In genomic region chr10:72140174-72140573, GRCh38 we compare ENCODE assay signal across 23 cellular contexts. TPM values are rescaled to one million over a fixed set of nuclear protein-coding genes. Genes with fewer than 3 reads are reported as not detected.
DNase-seq lines count a peak whose midpoint lies in the region; ATAC-seq, FAIRE-seq and TF ChIP-seq lines count a peak whose summit lies in the region.
"Had no signal": no experiment of that assay in that cellular context is flagged by ENCODE, and none has a peak within 500 bp of the region (broad histone marks: within the 10 kb centered on the region; RNA-seq: fewer than 3 reads in every experiment).

No MANE protein-coding gene starts in this region.

- H4K20me1 ChIP-seq in HepG2 (ENCODE audit: insufficient read depth, low read length): no peaks in the 10 kb centered on the region

- H3K79me2 ChIP-seq in HepG2 (ENCODE audit: insufficient read depth, low read length): no peaks in the 10 kb centered on the region

- no peak for TF ChIP-seq CTCF in HepG2 (CRISPR knock-in tag; IDR thresholded peaks at IDR 0.05)
- no peak for TF ChIP-seq CTCF in right lobe of liver (IDR thresholded peaks at IDR 0.05)
- TF ChIP-seq CTCF in brain (conservative IDR thresholded peaks at IDR 0.05): no peak
- no peak for TF ChIP-seq CTCF in heart left ventricle (IDR thresholded peaks at IDR 0.05)

- peaks cover 33% of the 10 kb centered on the region for H3K4me1 Mint-ChIP-seq in brain

- no peak for TF ChIP-seq EP300 in HepG2 (IDR thresholded peaks at IDR 0.05; ENCODE audit: low read depth in 2 of 2, low read length in 2 of 2)
- no peak for TF ChIP-seq EP300 in HepG2 (CRISPR knock-in tag; IDR thresholded peaks at IDR 0.05; ENCODE audit: borderline replicate concordance)

- in situ Hi-C loops in HepG2 (cut with HindIII; ENCODE audit: extremely low pct_ligation_motif_present, low pct_unique_long_range_greater_than_20kb): no loop called here

- H3K27me3 ChIP-seq in HepG2 (ENCODE audit: control insufficient read depth in 1 of 2, insufficient read depth in 2 of 2, low read length in 2 of 2): no peaks in the 10 kb centered on the region
- no peaks in the 10 kb centered on the region for H3K27me3 ChIP-seq in right lobe of liver
- H3K27me3 ChIP-seq in HUES64 (ENCODE audit: insufficient read depth, low read length): no peaks in the 10 kb centered on the region
- no peaks in the 10 kb centered on the region for H3K27me3 ChIP-seq in heart left ventricle
- H3K27me3 ChIP-seq in right cardiac atrium (ENCODE audit: control insufficient read depth, insufficient read depth): no peaks in the 10 kb centered on the region

- FAIRE-seq in HepG2 (lab: Jason Lieb, UNC) (no peak), GM12892 (lab: Jason Lieb, UNC) (no peak)
- FAIRE-seq: A204.1, GM12891 had no signal

- H3K4me3 ChIP-seq in HepG2 (replicated peaks in 1 of 3; ENCODE audit: insufficient read depth in 1 of 3, low read depth in 2 of 3, low read length in 3 of 3): no peak overlapping the region
- H3K4me3 ChIP-seq in right lobe of liver: no peak overlapping the region
- no peak overlapping the region for H3K4me3 ChIP-seq in HUES64 (ENCODE audit: low read length)
- H3K4me3 ChIP-seq in heart left ventricle: no peak overlapping the region
- H3K4me3 ChIP-seq in right cardiac atrium (ENCODE audit: low read length): no peak overlapping the region
- H3K4me3 ChIP-seq: BLaER1 treated with 17β-estradiol and CSF1 and Interleukin-3, amounts not matched to agents 10 nM and 100 nM; PC-9 had no signal

- H3K4me1 ChIP-seq in HepG2 (ENCODE audit: insufficient read depth, low read length): no peaks in the 10 kb centered on the region
- no peaks in the 10 kb centered on the region for H3K4me1 ChIP-seq in right lobe of liver
- H3K4me1 ChIP-seq in HUES64 (ENCODE audit: insufficient read depth, low read length): peaks cover 17% of the 10 kb centered on the region
- H3K4me1 ChIP-seq in heart left ventricle: peaks cover 0 to 11% (median 0%) of the 10 kb centered on the region in 12 donors
- no peaks in the 10 kb centered on the region for H3K4me1 ChIP-seq in right cardiac atrium (ENCODE audit: control insufficient read depth, insufficient read depth, low read length)

- no peaks in the 10 kb centered on the region for H3K27me3 Mint-ChIP-seq in brain
- H3K27me3 Mint-ChIP-seq: CD4-positive, alpha-beta memory T cell had no signal

- no peak for ATAC-seq in HepG2
- no peak for ATAC-seq in right lobe of liver
- no peak for ATAC-seq in heart left ventricle
- ATAC-seq in right cardiac atrium: no peak

- intact Hi-C loops in HepG2 (cut with micrococcal nuclease; ENCODE audit: unreplicated experiment) (no loop called here), right lobe of liver (cut with DNase I) (no loop called here), heart left ventricle (cut with DNase I) (no loop called here), right cardiac atrium (cut with DNase I) (no loop called here)

- H3K4me3 Mint-ChIP-seq in brain: peak overlapping the region in 1 of 5 experiments; percentile 2
- H3K4me3 Mint-ChIP-seq: CD4-positive, alpha-beta memory T cell had no signal

- H3K9ac ChIP-seq in HepG2 (ENCODE audit: insufficient read depth, low read depth, low read length): no peak overlapping the region
- H3K9ac ChIP-seq in HUES64 (ENCODE audit: low read depth, low read length): 0 out of 2 replicates have a peak overlapping the region, but pooled peaks have one; percentile 5
- H3K9ac ChIP-seq: BLaER1 treated with 17β-estradiol and CSF1 and Interleukin-3, amounts not matched to agents 10 nM and 100 nM; KMS-11 had no signal

- H3K27ac Mint-ChIP-seq in brain: peak overlapping the region in 3 of 5 experiments; percentile 2 to 42 (median 3)

- no peak for TF ChIP-seq POLR2A in HepG2 (IDR thresholded peaks at IDR 0.05; ENCODE audit: insufficient read depth in 1 of 2, low read depth in 2 of 2, low read length in 2 of 2)
- TF ChIP-seq POLR2A in right lobe of liver (IDR thresholded peaks at IDR 0.05): no peak
- no peak for TF ChIP-seq POLR2A in GM12892 (IDR thresholded peaks at IDR 0.05; ENCODE audit: low read depth, low read length)
- no peak for TF ChIP-seq POLR2A in heart left ventricle (IDR thresholded peaks at IDR 0.05)

- H3K27ac ChIP-seq in HepG2 (ENCODE audit: extremely low read length, insufficient read depth, low read length): no peak overlapping the region
- no peak overlapping the region for H3K27ac ChIP-seq in right lobe of liver
- H3K27ac ChIP-seq in HUES64 (ENCODE audit: low read depth, low read length): no peak overlapping the region
- H3K27ac ChIP-seq in heart left ventricle: no peak overlapping the region
- H3K27ac ChIP-seq in right cardiac atrium (ENCODE audit: low read length): no peak overlapping the region
- H3K27ac ChIP-seq: BLaER1 treated with 17β-estradiol and CSF1 and Interleukin-3, amounts not matched to agents 10 nM and 100 nM; KMS-11; PC-9 had no signal

- no peak overlapping the region for H2AFZ ChIP-seq in HepG2 (ENCODE audit: low read length)
- H2AFZ ChIP-seq: PC-9 had no signal

- no TSS peak for BruUV-seq in HepG2 (replicated peaks; lab: Mats Ljungman, UMichigan)

- POLR2A ChIA-PET in HepG2 (lab: Yijun Ruan, JAX): no interaction called here

- no peak for TF ChIP-seq RAD21 in HepG2 (CRISPR knock-in tag; IDR thresholded peaks at IDR 0.05)

- no peak for DNase-seq in HepG2 (ENCODE audit: low spot score)
- DNase-seq in right lobe of liver: no peak
- no peak for DNase-seq in GM12892 (ENCODE audit: insufficient read length)
- no peak for DNase-seq in heart left ventricle
- no peak for DNase-seq in right cardiac atrium
- DNase-seq: AML-193; Caco-2; CD4-positive, alpha-beta memory T cell; GDM1; MM.1S; NCI-H2081; NCI-H2227 treated with DMSO at 0.1 percent for 48 hours; NCI-H526 treated with DMSO at 0.1 percent for 48 hours; PC-9; Right ventricle myocardium superior; RPMI8226 had no signal

- H3K9me3 Mint-ChIP-seq in brain: peaks cover 0 to 4% (median 3%) of the 10 kb centered on the region in 5 experiments

- no peak overlapping the region for H3K4me2 ChIP-seq in HepG2 (ENCODE audit: low read depth, low read length)
- H3K4me2 ChIP-seq: BLaER1 treated with 17β-estradiol and CSF1 and Interleukin-3, amounts not matched to agents 10 nM and 100 nM; KMS-11; PC-9 had no signal

- CTCF ChIA-PET in HepG2 (lab: Yijun Ruan, JAX; ENCODE audit: low intra/inter-chr PET ratio, low total read pairs): no interaction called here

- H3K36me3 Mint-ChIP-seq in brain: peaks cover 24% of the 10 kb centered on the region

- H3K9me3 ChIP-seq in HepG2 (ENCODE audit: low read length) (no peaks in the 10 kb centered on the region), right lobe of liver (no peaks in the 10 kb centered on the region), HUES64 (ENCODE audit: insufficient read depth, low read depth, low read length) (no peaks in the 10 kb centered on the region), heart left ventricle (no peaks in the 10 kb centered on the region), right cardiac atrium (ENCODE audit: control insufficient read depth, low read length) (no peaks in the 10 kb centered on the region)
- H3K9me3 ChIP-seq: Caco-2 had no signal

- H3K36me3 ChIP-seq in HepG2 (replicated peaks in 1 of 2; ENCODE audit: control insufficient read depth in 1 of 2, insufficient read depth in 2 of 2, low read length in 2 of 2) (peaks cover 1 to 5% of the 10 kb centered on the region in 2 experiments; a peak in 2 of 5 replicates), right lobe of liver (peaks cover 0 to 2% (median 0%) of the 10 kb centered on the region in 4 donors), HUES64 (ENCODE audit: insufficient read depth, low read length) (no peaks in the 10 kb centered on the region), heart left ventricle (peaks cover 0 to 8% (median 0%) of the 10 kb centered on the region in 9 donors)

TF ChIP-seq in HepG2, 621 proteins besides CTCF, POLR2A, EP300 and RAD21:
- TF ChIP-seq ZBTB7B (CRISPR knock-in tag; IDR thresholded peaks at IDR 0.05): no peak
- no peak for TF ChIP-seq IRF2 (CRISPR knock-in tag; IDR thresholded peaks at IDR 0.05)
- TF ChIP-seq ZNF224 (CRISPR knock-in tag; IDR thresholded peaks at IDR 0.05): no peak
- no peak for TF ChIP-seq ELF4 (CRISPR knock-in tag; IDR thresholded peaks at IDR 0.05; ENCODE audit: borderline replicate concordance)
- peak; percentile 85 for TF ChIP-seq ATF7 (IDR thresholded peaks at IDR 0.05)
- TF ChIP-seq ATF7 (CRISPR knock-in tag; IDR thresholded peaks at IDR 0.05): no peak

RNA-seq across cellular contexts. Expression of gene SPOCK2, which starts 51.8 kb away (rescaled TPM):
- total RNA-seq in HepG2 (2016; rRNA removed; fragmentation: Illumina TruSeq; extraction: Trizol) (4.7 and 8.6 TPM in 2 replicates), right lobe of liver (1 to 10 TPM in 4 of 6 experiments, under 1 TPM in 2; 0.72 to 3.0 (median 1.2) TPM), heart left ventricle (10 to 100 TPM in 3 of 9 donors, 1 to 10 TPM in 6; 4.4 to 15.1 (median 6.9) TPM), right cardiac atrium (10 to 100 TPM in 1 of 4 donors, 1 to 10 TPM in 3; 4.9 to 10.9 (median 6.9) TPM)
- 1.9 and 2.3 TPM in 2 replicates for total RNA-seq in HepG2 (2016; cell fraction: cytosol; rRNA removed; fragmentation: Illumina TruSeq; extraction: Trizol; ENCODE audit: low read depth)
- total RNA-seq in HepG2 (2016; cell fraction: insoluble cytoplasmic fraction; rRNA removed; fragmentation: Illumina TruSeq; extraction: Trizol): 5.6 and 7.5 TPM in 2 replicates
- 4.9 and 6.3 TPM in 2 replicates for total RNA-seq in HepG2 (2016; cell fraction: membrane; rRNA removed; fragmentation: Illumina TruSeq; extraction: Trizol)
- total RNA-seq in HepG2 (2016; cell fraction: nucleus; rRNA removed; fragmentation: Illumina TruSeq; extraction: Trizol): 4.5 and 7.0 TPM in 2 replicates
- polyA plus RNA-seq in HepG2 (2011; rRNA removed) (30.6 and 49.8 TPM in 2 replicates), brain (ENCODE audit: insufficient read depth, low read depth, low replicate concordance) (189 TPM), heart left ventricle (10 to 100 TPM; 11.2 to 16.6 TPM), right cardiac atrium (12.8 TPM)
- 36.8 and 39.8 TPM in 2 replicates for polyA plus RNA-seq in HepG2 (2011; cell fraction: cytosol; rRNA removed)
- 38.0 and 46.6 TPM in 2 replicates for polyA plus RNA-seq in HepG2 (2011; cell fraction: nucleus; rRNA removed)
- polyA plus RNA-seq in HepG2 (2012): 3.4 and 5.3 TPM in 2 replicates
- 2.4 and 2.5 TPM in 2 replicates for polyA plus RNA-seq in HepG2 (2016; cell fraction: cytosol; fragmentation: Illumina TruSeq; extraction: Trizol; ENCODE audit: low read depth)
- 4.6 and 4.7 TPM in 2 replicates for polyA plus RNA-seq in HepG2 (2016; cell fraction: insoluble cytoplasmic fraction; fragmentation: Illumina TruSeq; extraction: Trizol; ENCODE audit: low read depth)
- 3.8 and 5.6 TPM in 2 replicates for polyA plus RNA-seq in HepG2 (2016; cell fraction: membrane; fragmentation: Illumina TruSeq; extraction: Trizol; ENCODE audit: low read depth)
- 12.2 and 13.8 TPM in 2 replicates for polyA plus RNA-seq in HepG2 (2016; cell fraction: nucleus; fragmentation: Illumina TruSeq; extraction: Trizol; ENCODE audit: insufficient read depth, low read depth)
- polyA minus RNA-seq in HepG2 (2011; rRNA and poly(A)+ RNA removed; ENCODE audit: low replicate concordance): 2.5 and 69.1 TPM in 2 replicates
- polyA minus RNA-seq in HepG2 (2011; cell fraction: cytosol; rRNA and poly(A)+ RNA removed): 20.4 and 35.1 TPM in 2 replicates
- polyA minus RNA-seq in HepG2 (2011; cell fraction: nucleus; rRNA and poly(A)+ RNA removed): 8.9 and 15.5 TPM in 2 replicates
- 0.60 TPM for polyA plus RNA-seq in HUES64 (2013, experiment 1 of 2)
- polyA plus RNA-seq in HUES64 (2013, experiment 2 of 2): 1.2 TPM
- 0.45 TPM for polyA plus RNA-seq in GM12892 (2012; ENCODE audit: missing spikeins)
- total RNA-seq: HT1080 had no signal
